ENCODE assay signal across 17 cellular contexts in the genomic region with DNA sequence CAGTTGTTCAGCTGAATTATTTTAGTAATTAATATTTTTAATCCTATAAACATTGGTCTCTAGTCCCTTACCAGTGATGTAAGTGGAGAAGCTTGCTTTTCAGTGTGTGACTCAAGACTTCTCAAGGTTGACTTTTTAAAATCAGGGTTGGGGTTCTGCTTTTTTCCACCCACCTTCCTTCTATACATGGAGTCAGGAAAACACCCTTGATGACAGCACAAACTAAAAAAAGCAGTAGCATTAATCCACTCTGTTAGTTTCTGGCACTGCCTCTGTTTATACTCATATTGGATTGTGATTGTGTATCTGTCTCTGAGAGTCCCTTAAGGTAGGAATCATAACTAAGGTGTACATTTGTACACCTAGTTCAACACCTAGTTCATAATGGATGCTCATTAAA. TPM values are rescaled to one million over a fixed set of nuclear protein-coding genes. Genes with fewer than 3 reads are reported as not detected.
A peak's percentile ranks its signal among the peaks of the same experiment; 100 is the strongest.
DNase-seq lines count a peak whose midpoint lies in the region; ATAC-seq and TF ChIP-seq lines count a peak whose summit lies in the region.
"Had no signal": no experiment of that assay in that cellular context is flagged by ENCODE, and none has a peak within 500 bp of the region (broad histone marks: within the 10 kb centered on the region; RNA-seq: fewer than 3 reads in every experiment).

No MANE protein-coding gene starts in this region.

- no peaks in the 10 kb centered on the region for H3K9me3 ChIP-seq in skeletal muscle tissue (ENCODE audit: control insufficient read depth in 3 of 3, low read length in 3 of 3)
- H3K9me3 ChIP-seq: BLaER1 had no signal

- H3K27me3 ChIP-seq in skeletal muscle tissue (ENCODE audit: control insufficient read depth in 3 of 3, insufficient read depth in 3 of 3, low read length in 3 of 3), result no peaks in the 10 kb centered on the region
- H3K27me3 ChIP-seq: BLaER1 had no signal

- no peak overlapping the region for H3K4me3 ChIP-seq in skeletal muscle tissue (ENCODE audit: low read length in 3 of 3)
- H3K4me3 ChIP-seq: BLaER1, GM23338 had no signal

- ATAC-seq in HG02610 (IDR thresholded peaks at IDR 0.05; ENCODE audit: unreplicated experiment) (peak; percentile 45), GM18907 (IDR thresholded peaks at IDR 0.05; ENCODE audit: unreplicated experiment) (no peak), HG03095 (IDR thresholded peaks at IDR 0.05; ENCODE audit: unreplicated experiment) (no peak)
- ATAC-seq: GM23338 had no signal

- H3K9ac ChIP-seq in skeletal muscle tissue (ENCODE audit: low read depth in 1 of 3, low read length in 3 of 3), result no peak overlapping the region
- H3K9ac ChIP-seq: BLaER1, KMS-11 had no signal

- peak overlapping the region; percentile 36 for H3K27ac ChIP-seq in skeletal muscle tissue (ENCODE audit: low read depth, low read length)
- H3K27ac ChIP-seq: BLaER1, KMS-11 had no signal

- peaks cover 0 to 1% (median 0%) of the 10 kb centered on the region in 3 donors for H3K36me3 ChIP-seq in skeletal muscle tissue (ENCODE audit: control insufficient read depth in 3 of 3, insufficient read depth in 3 of 3, low read length in 3 of 3)
- H3K36me3 ChIP-seq: BLaER1 had no signal

- no peak for TF ChIP-seq CTCF in GM10266 (IDR thresholded peaks at IDR 0.05; ENCODE audit: control insufficient read depth, insufficient read depth, low read depth, missing control alignments)

- peaks cover 3 to 4% (median 4%) of the 10 kb centered on the region in 3 donors for H3K4me1 ChIP-seq in skeletal muscle tissue (ENCODE audit: control insufficient read depth in 3 of 3, insufficient read depth in 3 of 3, low read length in 3 of 3)

- DNase-seq in GM10266 (ENCODE audit: extremely low spot score), result peak; percentile 56
- peak; percentile 67 for DNase-seq in dermis blood vessel endothelial cell
- DNase-seq in NCI-H1105 (lab: John Stamatoyannopoulos, UW), result no peak
- DNase-seq: NCI-H1436, NCI-H1930, NCI-H226, NCI-H524, NCI-H82, RPMI8226, SHP77 treated with DMSO at 0.1 percent for 48 hours had no signal

RNA-seq across cellular contexts. Expression of gene PLEKHO1, which starts 8.3 kb away (rescaled TPM):
- 31.0 and 65.9 TPM in 2 replicates for total RNA-seq in dermis blood vessel endothelial cell
- 70.5 TPM for total RNA-seq in skeletal muscle tissue
